1 cellular context compared by ENCODE assay signal in the genomic region with DNA sequence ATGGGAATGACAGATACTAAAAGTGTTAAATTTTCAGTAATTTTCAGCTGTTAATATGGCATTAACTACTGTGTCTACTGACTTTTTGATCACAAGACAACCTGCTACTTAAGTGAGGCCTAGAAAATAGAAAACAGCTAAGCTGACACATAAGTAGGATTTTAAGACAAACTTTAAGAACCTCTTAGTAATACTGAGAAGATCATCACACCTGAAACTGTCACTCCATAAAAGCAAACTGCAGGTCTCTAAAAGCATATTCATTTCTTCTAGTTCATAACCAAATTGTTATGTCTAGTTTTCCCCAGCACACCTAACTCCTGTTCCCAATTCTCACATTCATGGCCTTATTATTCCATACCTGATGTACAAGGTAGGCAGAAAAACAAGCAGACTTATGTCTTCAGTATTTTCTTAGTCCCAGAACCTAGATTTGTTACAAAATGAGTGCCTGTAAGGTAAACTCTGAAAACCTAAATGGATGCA.
TF ChIP-seq lines count a peak whose summit lies in the region.

No MANE protein-coding gene starts in this region.

TF ChIP-seq in WTC11, 78 proteins besides CTCF, POLR2A, EP300 and RAD21:
- TF ChIP-seq, protein P1, sequence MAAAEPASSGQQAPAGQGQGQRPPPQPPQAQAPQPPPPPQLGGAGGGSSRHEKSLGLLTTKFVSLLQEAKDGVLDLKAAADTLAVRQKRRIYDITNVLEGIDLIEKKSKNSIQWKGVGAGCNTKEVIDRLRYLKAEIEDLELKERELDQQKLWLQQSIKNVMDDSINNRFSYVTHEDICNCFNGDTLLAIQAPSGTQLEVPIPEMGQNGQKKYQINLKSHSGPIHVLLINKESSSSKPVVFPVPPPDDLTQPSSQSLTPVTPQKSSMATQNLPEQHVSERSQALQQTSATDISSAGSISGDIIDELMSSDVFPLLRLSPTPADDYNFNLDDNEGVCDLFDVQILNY (CRISPR knock-in tag; IDR thresholded peaks at IDR 0.05), result no peak
- TF ChIP-seq, protein P2, sequence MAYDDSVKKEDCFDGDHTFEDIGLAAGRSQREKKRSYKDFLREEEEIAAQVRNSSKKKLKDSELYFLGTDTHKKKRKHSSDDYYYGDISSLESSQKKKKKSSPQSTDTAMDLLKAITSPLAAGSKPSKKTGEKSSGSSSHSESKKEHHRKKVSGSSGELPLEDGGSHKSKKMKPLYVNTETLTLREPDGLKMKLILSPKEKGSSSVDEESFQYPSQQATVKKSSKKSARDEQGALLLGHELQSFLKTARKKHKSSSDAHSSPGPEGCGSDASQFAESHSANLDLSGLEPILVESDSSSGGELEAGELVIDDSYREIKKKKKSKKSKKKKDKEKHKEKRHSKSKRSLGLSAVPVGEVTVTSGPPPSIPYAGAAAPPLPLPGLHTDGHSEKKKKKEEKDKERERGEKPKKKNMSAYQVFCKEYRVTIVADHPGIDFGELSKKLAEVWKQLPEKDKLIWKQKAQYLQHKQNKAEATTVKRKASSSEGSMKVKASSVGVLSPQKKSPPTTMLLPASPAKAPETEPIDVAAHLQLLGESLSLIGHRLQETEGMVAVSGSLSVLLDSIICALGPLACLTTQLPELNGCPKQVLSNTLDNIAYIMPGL (CRISPR knock-in tag; IDR thresholded peaks at IDR 0.05), result no peak
- TF ChIP-seq, protein P3, sequence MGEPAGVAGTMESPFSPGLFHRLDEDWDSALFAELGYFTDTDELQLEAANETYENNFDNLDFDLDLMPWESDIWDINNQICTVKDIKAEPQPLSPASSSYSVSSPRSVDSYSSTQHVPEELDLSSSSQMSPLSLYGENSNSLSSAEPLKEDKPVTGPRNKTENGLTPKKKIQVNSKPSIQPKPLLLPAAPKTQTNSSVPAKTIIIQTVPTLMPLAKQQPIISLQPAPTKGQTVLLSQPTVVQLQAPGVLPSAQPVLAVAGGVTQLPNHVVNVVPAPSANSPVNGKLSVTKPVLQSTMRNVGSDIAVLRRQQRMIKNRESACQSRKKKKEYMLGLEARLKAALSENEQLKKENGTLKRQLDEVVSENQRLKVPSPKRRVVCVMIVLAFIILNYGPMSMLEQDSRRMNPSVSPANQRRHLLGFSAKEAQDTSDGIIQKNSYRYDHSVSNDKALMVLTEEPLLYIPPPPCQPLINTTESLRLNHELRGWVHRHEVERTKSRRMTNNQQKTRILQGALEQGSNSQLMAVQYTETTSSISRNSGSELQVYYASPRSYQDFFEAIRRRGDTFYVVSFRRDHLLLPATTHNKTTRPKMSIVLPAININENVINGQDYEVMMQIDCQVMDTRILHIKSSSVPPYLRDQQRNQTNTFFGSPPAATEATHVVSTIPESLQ (CRISPR knock-in tag; IDR thresholded peaks at IDR 0.05), result no peak
- no peak for TF ChIP-seq JAZF1 (CRISPR knock-in tag; IDR thresholded peaks at IDR 0.05)
- TF ChIP-seq CREM (CRISPR knock-in tag; IDR thresholded peaks at IDR 0.05), result no peak
- TF ChIP-seq, protein P4, sequence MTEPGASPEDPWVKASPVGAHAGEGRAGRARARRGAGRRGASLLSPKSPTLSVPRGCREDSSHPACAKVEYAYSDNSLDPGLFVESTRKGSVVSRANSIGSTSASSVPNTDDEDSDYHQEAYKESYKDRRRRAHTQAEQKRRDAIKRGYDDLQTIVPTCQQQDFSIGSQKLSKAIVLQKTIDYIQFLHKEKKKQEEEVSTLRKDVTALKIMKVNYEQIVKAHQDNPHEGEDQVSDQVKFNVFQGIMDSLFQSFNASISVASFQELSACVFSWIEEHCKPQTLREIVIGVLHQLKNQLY (CRISPR knock-in tag; IDR thresholded peaks at IDR 0.05), result no peak
- TF ChIP-seq, protein P5, sequence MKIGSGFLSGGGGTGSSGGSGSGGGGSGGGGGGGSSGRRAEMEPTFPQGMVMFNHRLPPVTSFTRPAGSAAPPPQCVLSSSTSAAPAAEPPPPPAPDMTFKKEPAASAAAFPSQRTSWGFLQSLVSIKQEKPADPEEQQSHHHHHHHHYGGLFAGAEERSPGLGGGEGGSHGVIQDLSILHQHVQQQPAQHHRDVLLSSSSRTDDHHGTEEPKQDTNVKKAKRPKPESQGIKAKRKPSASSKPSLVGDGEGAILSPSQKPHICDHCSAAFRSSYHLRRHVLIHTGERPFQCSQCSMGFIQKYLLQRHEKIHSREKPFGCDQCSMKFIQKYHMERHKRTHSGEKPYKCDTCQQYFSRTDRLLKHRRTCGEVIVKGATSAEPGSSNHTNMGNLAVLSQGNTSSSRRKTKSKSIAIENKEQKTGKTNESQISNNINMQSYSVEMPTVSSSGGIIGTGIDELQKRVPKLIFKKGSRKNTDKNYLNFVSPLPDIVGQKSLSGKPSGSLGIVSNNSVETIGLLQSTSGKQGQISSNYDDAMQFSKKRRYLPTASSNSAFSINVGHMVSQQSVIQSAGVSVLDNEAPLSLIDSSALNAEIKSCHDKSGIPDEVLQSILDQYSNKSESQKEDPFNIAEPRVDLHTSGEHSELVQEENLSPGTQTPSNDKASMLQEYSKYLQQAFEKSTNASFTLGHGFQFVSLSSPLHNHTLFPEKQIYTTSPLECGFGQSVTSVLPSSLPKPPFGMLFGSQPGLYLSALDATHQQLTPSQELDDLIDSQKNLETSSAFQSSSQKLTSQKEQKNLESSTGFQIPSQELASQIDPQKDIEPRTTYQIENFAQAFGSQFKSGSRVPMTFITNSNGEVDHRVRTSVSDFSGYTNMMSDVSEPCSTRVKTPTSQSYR (CRISPR knock-in tag; IDR thresholded peaks at IDR 0.05), result no peak
- TF ChIP-seq, protein P6, sequence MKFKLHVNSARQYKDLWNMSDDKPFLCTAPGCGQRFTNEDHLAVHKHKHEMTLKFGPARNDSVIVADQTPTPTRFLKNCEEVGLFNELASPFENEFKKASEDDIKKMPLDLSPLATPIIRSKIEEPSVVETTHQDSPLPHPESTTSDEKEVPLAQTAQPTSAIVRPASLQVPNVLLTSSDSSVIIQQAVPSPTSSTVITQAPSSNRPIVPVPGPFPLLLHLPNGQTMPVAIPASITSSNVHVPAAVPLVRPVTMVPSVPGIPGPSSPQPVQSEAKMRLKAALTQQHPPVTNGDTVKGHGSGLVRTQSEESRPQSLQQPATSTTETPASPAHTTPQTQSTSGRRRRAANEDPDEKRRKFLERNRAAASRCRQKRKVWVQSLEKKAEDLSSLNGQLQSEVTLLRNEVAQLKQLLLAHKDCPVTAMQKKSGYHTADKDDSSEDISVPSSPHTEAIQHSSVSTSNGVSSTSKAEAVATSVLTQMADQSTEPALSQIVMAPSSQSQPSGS (CRISPR knock-in tag; IDR thresholded peaks at IDR 0.05; ENCODE audit: borderline replicate concordance, low read depth), result no peak
- TF ChIP-seq, protein P7, sequence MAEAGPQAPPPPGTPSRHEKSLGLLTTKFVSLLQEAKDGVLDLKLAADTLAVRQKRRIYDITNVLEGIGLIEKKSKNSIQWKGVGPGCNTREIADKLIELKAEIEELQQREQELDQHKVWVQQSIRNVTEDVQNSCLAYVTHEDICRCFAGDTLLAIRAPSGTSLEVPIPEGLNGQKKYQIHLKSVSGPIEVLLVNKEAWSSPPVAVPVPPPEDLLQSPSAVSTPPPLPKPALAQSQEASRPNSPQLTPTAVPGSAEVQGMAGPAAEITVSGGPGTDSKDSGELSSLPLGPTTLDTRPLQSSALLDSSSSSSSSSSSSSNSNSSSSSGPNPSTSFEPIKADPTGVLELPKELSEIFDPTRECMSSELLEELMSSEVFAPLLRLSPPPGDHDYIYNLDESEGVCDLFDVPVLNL (CRISPR knock-in tag; IDR thresholded peaks at IDR 0.05; ENCODE audit: borderline replicate concordance, low read depth), result no peak
- TF ChIP-seq NFYB (CRISPR knock-in tag; conservative IDR thresholded peaks at IDR 0.05; ENCODE audit: low read depth), result no peak
- TF ChIP-seq MYBL2 (CRISPR knock-in tag; IDR thresholded peaks at IDR 0.05), result no peak
- no peak for TF ChIP-seq ZNF317 (CRISPR knock-in tag; IDR thresholded peaks at IDR 0.05; ENCODE audit: borderline replicate concordance, low read depth)
TF ChIP-seq in WTC11: peak in this region for 0.
